In genomic region chr9:137152844-137153405, GRCh38 we compare ENCODE assay signal across 28 cellular contexts. TPM values are rescaled to one million over a fixed set of nuclear protein-coding genes. Genes with fewer than 3 reads are reported as not detected.
"Had no signal": no experiment of that assay in that cellular context is flagged by ENCODE, and none has a peak within 500 bp of the region (broad histone marks: within the 10 kb centered on the region; RNA-seq: fewer than 3 reads in every experiment).

No MANE protein-coding gene starts in this region.

- H2AFZ ChIP-seq: hepatocyte, neural progenitor cell, parathyroid adenoma had no signal

- H3K36me3 ChIP-seq: left ventricle myocardium inferior, lower lobe of right lung, neural progenitor cell, prostate gland, spleen, stomach, thoracic aorta, transverse colon had no signal

- ATAC-seq: left cardiac atrium; lower lobe of right lung; natural killer cell treated with Interleukin-12 subunit alpha and Interleukin-12 subunit beta and Interleukin-15 and Interleukin-18, amount 100 ng/mL, for 72 hours; sciatic nerve had no signal

- H3K4me3 ChIP-seq: dorsolateral prefrontal cortex, hepatocyte, left ventricle myocardium inferior, lower lobe of right lung, neural progenitor cell, prostate gland, spleen, stomach, thoracic aorta, transverse colon had no signal

- H3K79me2 ChIP-seq: hepatocyte, parathyroid adenoma had no signal

- H3K4me1 ChIP-seq: neural progenitor cell, parathyroid adenoma, prostate gland had no signal

- FAIRE-seq: kidney had no signal

- H3K4me2 ChIP-seq: hepatocyte, neural progenitor cell had no signal

- H3K9me3 ChIP-seq: left ventricle myocardium inferior, lower lobe of right lung, prostate gland, thoracic aorta, transverse colon had no signal

- H3K9ac ChIP-seq: neural progenitor cell, parathyroid adenoma had no signal

- DNase-seq: cortex of kidney; dorsolateral prefrontal cortex; effector CD8-positive, alpha-beta T cell; foreskin melanocyte; head of caudate nucleus; kidney; left cardiac atrium; left ventricle myocardium inferior; lower lobe of right lung; midbrain; occipital lobe; spleen; stimulated activated CD4-positive, alpha-beta T cell treated with anti-CD3 and anti-CD28 coated beads, Interleukin-2, amount 100 ng/mL, for 24 hours; stimulated activated naive CD4-positive, alpha-beta T cell; stomach; substantia nigra; transverse colon had no signal

- H3K27ac ChIP-seq: dorsolateral prefrontal cortex, hepatocyte, left ventricle myocardium inferior, lower lobe of right lung, neural progenitor cell, parathyroid adenoma, prostate gland, spleen, stomach, thoracic aorta, transverse colon had no signal

RNA-seq across cellular contexts. Expression of gene GRIN1, which starts 14.0 kb away (rescaled TPM):
- total RNA-seq: hepatocyte, left cardiac atrium, left ventricle myocardium inferior, sciatic nerve, skeletal muscle tissue, thoracic aorta had no signal
- polyA plus RNA-seq: hepatocyte had no signal

RNA-seq across cellular contexts. Expression of gene LRRC26, which starts 16.9 kb away (rescaled TPM):
- total RNA-seq: left cardiac atrium; left ventricle myocardium inferior; natural killer cell treated with Interleukin-12 subunit alpha and Interleukin-12 subunit beta and Interleukin-15 and Interleukin-18, amount 100 ng/mL, for 72 hours; renal cortical epithelial cell; sciatic nerve; skeletal muscle tissue; thoracic aorta; urinary bladder had no signal
- polyA plus RNA-seq: urinary bladder had no signal

RNA-seq across cellular contexts. Expression of gene TMEM210, which starts 18.9 kb away (rescaled TPM):
- total RNA-seq: dorsolateral prefrontal cortex; hepatocyte; kidney; left cardiac atrium; left ventricle myocardium inferior; lower lobe of right lung; natural killer cell treated with Interleukin-12 subunit alpha and Interleukin-12 subunit beta and Interleukin-15 and Interleukin-18, amount 100 ng/mL, for 72 hours; occipital lobe; renal cortical epithelial cell; sciatic nerve; skeletal muscle tissue; spleen; stomach; thoracic aorta; transverse colon; urinary bladder had no signal
- polyA plus RNA-seq: esophagus, hepatocyte, spleen, stomach, urinary bladder had no signal
